Comparison of ENCODE assay signal across 12 cellular contexts in the genomic region with DNA sequence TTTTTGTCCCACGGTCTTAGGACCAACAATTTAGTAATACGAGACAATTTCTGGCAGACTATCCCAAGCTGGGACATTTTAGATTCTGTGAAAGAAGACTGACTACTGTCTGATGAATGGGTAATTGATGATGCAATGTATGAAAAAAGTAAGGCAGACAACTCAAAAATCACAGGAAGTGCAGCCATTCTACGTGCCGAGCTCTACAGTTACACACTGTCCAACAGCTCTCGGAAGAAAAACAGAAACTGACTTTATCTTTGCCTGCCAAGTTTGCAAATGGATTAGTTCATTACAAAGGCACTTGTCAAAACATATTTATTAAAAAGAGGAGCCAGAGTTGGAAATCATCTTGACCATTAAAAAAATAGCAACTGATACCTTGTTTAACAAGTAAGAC. TPM values are rescaled to one million over a fixed set of nuclear protein-coding genes. Genes with fewer than 3 reads are reported as not detected.
DNase-seq lines count a peak whose midpoint lies in the region; ATAC-seq and TF ChIP-seq lines count a peak whose summit lies in the region.
"Had no signal": no experiment of that assay in that cellular context is flagged by ENCODE, and none has a peak within 500 bp of the region (broad histone marks: within the 10 kb centered on the region; RNA-seq: fewer than 3 reads in every experiment).

No MANE protein-coding gene starts in this region.

- H3K4me3 Mint-ChIP-seq in glutamatergic neuron (ENCODE audit: unreplicated experiment) = no peak overlapping the region

- no peak for TF ChIP-seq CTCF in smooth muscle cell (IDR thresholded peaks at IDR 0.05; ENCODE audit: borderline replicate concordance, insufficient read depth, poor library complexity, severe bottlenecking)
- TF ChIP-seq CTCF in glutamatergic neuron (IDR thresholded peaks at IDR 0.05; ENCODE audit: partially characterized antibody, unreplicated experiment) = no peak

- no peak overlapping the region for H3K4me3 ChIP-seq in smooth muscle cell
- H3K4me3 ChIP-seq: SJSA1 had no signal

- H4K20me1 ChIP-seq in smooth muscle cell (ENCODE audit: low read depth) = no peaks in the 10 kb centered on the region

- peaks cover 2% of the 10 kb centered on the region for H3K9me3 Mint-ChIP-seq in glutamatergic neuron (ENCODE audit: unreplicated experiment)
- H3K9me3 Mint-ChIP-seq: naive B cell had no signal

- no peaks in the 10 kb centered on the region for H3K36me3 ChIP-seq in smooth muscle cell (ENCODE audit: low read depth)

- no peak overlapping the region for H3K27ac Mint-ChIP-seq in glutamatergic neuron (ENCODE audit: unreplicated experiment)
- H3K27ac Mint-ChIP-seq: naive B cell had no signal

- H3K4me1 ChIP-seq in smooth muscle cell (ENCODE audit: low read depth) = peaks cover 4% of the 10 kb centered on the region

- no peaks in the 10 kb centered on the region for H3K27me3 ChIP-seq in smooth muscle cell (ENCODE audit: low read depth)
- H3K27me3 ChIP-seq: SJSA1 had no signal

- WGBS in smooth muscle cell (ENCODE audit: low lambda C conversion rate) = 41% methylated on average over 5 of the region's 5 CpGs

- DNase-seq in M059J (ENCODE audit: low read depth) = peak; percentile 45
- peak; percentile 27 for DNase-seq in astrocyte of the hippocampus (ENCODE audit: low read depth, low spot score)
- peak; percentile 36 for DNase-seq in left cardiac atrium
- no peak for DNase-seq in smooth muscle cell (lab: John Stamatoyannopoulos, UW; ENCODE audit: unreplicated experiment)
- DNase-seq in glutamatergic neuron = no peak
- DNase-seq: naive B cell, NCI-H2081 had no signal

- no peaks in the 10 kb centered on the region for H3K79me2 ChIP-seq in smooth muscle cell (ENCODE audit: low read depth)

- H3K36me3 Mint-ChIP-seq in glutamatergic neuron (ENCODE audit: unreplicated experiment) = no peaks in the 10 kb centered on the region
- H3K36me3 Mint-ChIP-seq: naive B cell had no signal

- peak overlapping the region; percentile 68 for H2AFZ ChIP-seq in smooth muscle cell (ENCODE audit: low read depth)

- ATAC-seq in left cardiac atrium (peak in 1 of 2 donors; percentile 38), HG03196 (IDR thresholded peaks at IDR 0.05; ENCODE audit: unreplicated experiment) (no peak), HG03520 (IDR thresholded peaks at IDR 0.05; ENCODE audit: unreplicated experiment) (no peak), GM21390 (IDR thresholded peaks at IDR 0.05; ENCODE audit: unreplicated experiment) (no peak)

- H3K9ac ChIP-seq in smooth muscle cell (ENCODE audit: low read depth) = no peak overlapping the region

- H3K4me2 ChIP-seq in smooth muscle cell = peak overlapping the region; percentile 6

- peaks cover 3% of the 10 kb centered on the region for H3K4me1 Mint-ChIP-seq in glutamatergic neuron (ENCODE audit: low read depth, unreplicated experiment)

- peak overlapping the region; percentile 0 for H3K27ac ChIP-seq in smooth muscle cell (ENCODE audit: low read depth)
- H3K27ac ChIP-seq: SJSA1 had no signal

- H3K27me3 Mint-ChIP-seq in glutamatergic neuron (ENCODE audit: unreplicated experiment) = no peaks in the 10 kb centered on the region

- intact Hi-C loops in left cardiac atrium (cut with DNase I) = no loop called here

- H3F3A ChIP-seq in smooth muscle cell (ENCODE audit: low read depth) = peaks cover 14% of the 10 kb centered on the region

- H3K9me3 ChIP-seq in smooth muscle cell (replicated peaks; ENCODE audit: low read depth) = no peaks in the 10 kb centered on the region
- H3K9me3 ChIP-seq: SJSA1 had no signal

RNA-seq across cellular contexts. Expression of a gene that starts 31.3 kb away (rescaled TPM):
- 0.02 and 0.32 TPM in 2 replicates for total RNA-seq in M059J (2014; rRNA removed; shearing (Covaris generic))
- under 1 TPM in 1 of 2 donors, not detected in 1; 0.03 TPM for total RNA-seq in left cardiac atrium
- 0.13 TPM in 2 replicates for total RNA-seq in smooth muscle cell
- 0.05 TPM in 1 of 2 replicates, not detected in the other for polyA plus RNA-seq in smooth muscle cell
- 0.44 TPM for total RNA-seq in glutamatergic neuron (ENCODE audit: unreplicated experiment)
- total RNA-seq: activated CD8-positive, alpha-beta memory T cell treated with anti-CD3 and anti-CD28 coated beads for 36 hours; SJSA1 had no signal

RNA-seq across cellular contexts. Expression of a gene that starts 43.1 kb away (rescaled TPM):
- total RNA-seq in M059J (2014; rRNA removed; shearing (Covaris generic)) = 3.2 and 6.3 TPM in 2 replicates
- 1 to 10 TPM; 3.0 to 4.7 TPM for total RNA-seq in left cardiac atrium
- 8.8 and 9.9 TPM in 2 replicates for total RNA-seq in smooth muscle cell
- 4.2 and 5.0 TPM in 2 replicates for polyA plus RNA-seq in smooth muscle cell
- 12.0 TPM for total RNA-seq in glutamatergic neuron (ENCODE audit: unreplicated experiment)

Comparison
In these comparisons a context has a peak if more than half of its experiments do, and no peak if none do; other contexts are left out.
1. DNase-seq: peak in M059J (single experiment), astrocyte of the hippocampus (single experiment) and left cardiac atrium (single experiment); none in smooth muscle cell (single experiment) and glutamatergic neuron (single experiment).